Comparison of ENCODE assay signal across 25 cellular contexts in genomic region chr10:99761395-99761794, GRCh38.
"Had no signal": no experiment of that assay in that cellular context is flagged by ENCODE, and none has a peak within 500 bp of the region (broad histone marks: within the 10 kb centered on the region; RNA-seq: fewer than 3 reads in every experiment).

No MANE protein-coding gene starts in this region.

- H3K27ac ChIP-seq: body of pancreas, cardiac muscle cell, colonic mucosa, esophagus squamous epithelium, gastroesophageal sphincter, neural progenitor cell, parathyroid adenoma, spleen, testis, transverse colon had no signal

- H3K4me1 ChIP-seq: body of pancreas, colonic mucosa, gastroesophageal sphincter, parathyroid adenoma, spleen, testis had no signal

- H2AFZ ChIP-seq: neural progenitor cell, parathyroid adenoma had no signal

- H3K79me2 ChIP-seq: parathyroid adenoma had no signal

- H3K36me3 ChIP-seq: colonic mucosa, neural progenitor cell had no signal

- H3K9ac ChIP-seq: neural progenitor cell, parathyroid adenoma had no signal

- FAIRE-seq: endometrium, kidney had no signal

- H3K27me3 ChIP-seq: body of pancreas, cardiac muscle cell, colonic mucosa, esophagus squamous epithelium, gastroesophageal sphincter, neural progenitor cell, spleen, testis, transverse colon had no signal

- H3K4me3 ChIP-seq: body of pancreas, cardiac muscle cell, colonic mucosa, esophagus squamous epithelium, gastroesophageal sphincter, neural progenitor cell, psoas muscle, spleen, testis, transverse colon had no signal

- H3K9me3 ChIP-seq: body of pancreas, colonic mucosa, esophagus squamous epithelium, gastroesophageal sphincter, psoas muscle, testis, transverse colon had no signal

- ATAC-seq: activated CD4-positive, alpha-beta T cell treated with anti-CD3 and anti-CD28 coated beads for 36 hours; activated naive CD4-positive, alpha-beta T cell treated with anti-CD3 and anti-CD28 coated beads, Interleukin-2, amount 50 U/mL, for 72 hours; activated T-cell treated with anti-CD3 and anti-CD28 coated beads, Interleukin-2, amount 50 U/mL, for 72 hours; body of pancreas; gastroesophageal sphincter; natural killer cell; psoas muscle had no signal

- DNase-seq: activated B cell treated with CpG ODN at 0.5 μM for 24 hours; activated CD4-positive, alpha-beta T cell treated with anti-CD3 and anti-CD28 coated beads for 36 hours; activated naive CD4-positive, alpha-beta T cell; activated T-cell treated with anti-CD3 and anti-CD28 coated beads for 4 hours; activated T-cell treated with anti-CD3 and anti-CD28 coated beads, Interleukin-2, amount 50 U/mL, for 72 hours; body of pancreas; cerebellar nuclear complex; colonic mucosa; effector CD8-positive, alpha-beta T cell; esophagus squamous epithelium; hippocampal formation; kidney; natural killer cell; occipital lobe; psoas muscle; spleen; stimulated activated naive CD4-positive, alpha-beta T cell; testis; transverse colon had no signal

- H3K4me2 ChIP-seq: neural progenitor cell had no signal
